In genomic region chr11:9745411-9746211, GRCh38 we compare ENCODE assay signal across 16 cellular contexts.
DNase-seq lines count a peak whose midpoint lies in the region; ATAC-seq, FAIRE-seq and TF ChIP-seq lines count a peak whose summit lies in the region.
"Had no signal": no experiment of that assay in that cellular context is flagged by ENCODE, and none has a peak within 500 bp of the region (broad histone marks: within the 10 kb centered on the region; RNA-seq: fewer than 3 reads in every experiment).

No MANE protein-coding gene starts in this region.

- intact Hi-C loops in mucosa of descending colon (cut with DNase I, micrococcal nuclease), result loop anchor here in 1 of 2 donors (5.0 kb wide), 1 partner anchor 133 kb away; no protein-coding TSS in a partner anchor

- H3K9me3 ChIP-seq in Karpas-422 (ENCODE audit: low read length), result no peaks in the 10 kb centered on the region
- no peaks in the 10 kb centered on the region for H3K9me3 ChIP-seq in mucosa of descending colon
- H3K9me3 ChIP-seq: transverse colon had no signal

- H3K9ac ChIP-seq in Karpas-422 (ENCODE audit: low read length), result peak overlapping the region; percentile 67

- peaks cover 63% of the 10 kb centered on the region for H3K4me1 ChIP-seq in Karpas-422 (ENCODE audit: low read length)
- peaks cover 3% of the 10 kb centered on the region for H3K4me1 ChIP-seq in mucosa of descending colon (ENCODE audit: low read depth)

- H3K27me3 ChIP-seq in Karpas-422 (ENCODE audit: low read length), result no peaks in the 10 kb centered on the region
- H3K27me3 ChIP-seq: transverse colon had no signal

- TF ChIP-seq CTCF in mucosa of descending colon (IDR thresholded peaks at IDR 0.05), result no peak

- H3K27ac ChIP-seq in Karpas-422 (ENCODE audit: low read length), result peak overlapping the region; percentile 96
- H3K27ac ChIP-seq: transverse colon had no signal

- H3K4me2 ChIP-seq in Karpas-422 (ENCODE audit: low read depth, low read length, poor library complexity, severe bottlenecking), result peak overlapping the region; percentile 65

- H2AFZ ChIP-seq in Karpas-422 (ENCODE audit: low read length), result no peak overlapping the region

- no peak for FAIRE-seq in HTR-8/SVneo (lab: Jason Lieb, UNC)

- H4K20me1 ChIP-seq in Karpas-422 (ENCODE audit: insufficient read depth, low read depth, low read length), result no peaks in the 10 kb centered on the region

- H3K4me3 ChIP-seq in Karpas-422 (ENCODE audit: low read length) (peak overlapping the region; percentile 20; the same call in 1 of the 2 replicates), mucosa of descending colon (no peak overlapping the region)
- H3K4me3 ChIP-seq: transverse colon had no signal

- ATAC-seq in GM18870 (IDR thresholded peaks at IDR 0.05; ENCODE audit: unreplicated experiment), result peak; percentile 49
- ATAC-seq in GM21737 (IDR thresholded peaks at IDR 0.05; ENCODE audit: unreplicated experiment), result peak; percentile 43
- ATAC-seq in mucosa of descending colon, result peak; percentile 6
- ATAC-seq: activated T-helper 17 cell treated with anti-CD3 and anti-CD28 coated beads, Interleukin-2, amount 50 U/mL, for 72 hours; CD8-positive, alpha-beta T cell; HCT116; right cardiac atrium had no signal

- peaks cover 52% of the 10 kb centered on the region for H3K36me3 ChIP-seq in Karpas-422 (ENCODE audit: insufficient read depth, low read length)
- no peaks in the 10 kb centered on the region for H3K36me3 ChIP-seq in mucosa of descending colon (ENCODE audit: low read depth)

- peaks cover 30% of the 10 kb centered on the region for H3K79me2 ChIP-seq in Karpas-422 (ENCODE audit: low read length)

- no peaks in the 10 kb centered on the region for H3K9me2 ChIP-seq in Karpas-422 (replicated peaks; ENCODE audit: insufficient read depth, low read length)

- peak; percentile 83 for DNase-seq in Karpas-422
- DNase-seq in mucosa of descending colon, result no peak
- DNase-seq in kidney tubule cell (ENCODE audit: low spot score), result no peak
- DNase-seq in NCI-H2171 (lab: John Stamatoyannopoulos, UW), result no peak
- no peak for DNase-seq in HTR-8/SVneo (ENCODE audit: insufficient read length, low spot score)
- no peak for DNase-seq in NCI-H82 (lab: John Stamatoyannopoulos, UW)
- DNase-seq: activated CD4-positive, CD25-positive, alpha-beta regulatory T cell; CD8-positive, alpha-beta T cell; midbrain; NCI-H187; right cardiac atrium; transverse colon had no signal
